Comparison of ENCODE assay signal across 12 cellular contexts in genomic region chr5:109485030-109485429, GRCh38.
DNase-seq lines count a peak whose midpoint lies in the region; ATAC-seq, FAIRE-seq and TF ChIP-seq lines count a peak whose summit lies in the region.
"Had no signal": no experiment of that assay in that cellular context is flagged by ENCODE, and none has a peak within 500 bp of the region (broad histone marks: within the 10 kb centered on the region; RNA-seq: fewer than 3 reads in every experiment).

No MANE protein-coding gene starts in this region.

- peak; percentile 75 for ATAC-seq in upper lobe of right lung

- no peak overlapping the region for H3K4me3 Mint-ChIP-seq in activated CD4-positive, alpha-beta T cell treated with anti-CD3 and anti-CD28 coated beads, Interleukin-2, amount 10 ng/mL, durations not matched to agents 24 days and 14 days

- no peaks in the 10 kb centered on the region for H4K20me1 ChIP-seq in keratinocyte (ENCODE audit: control insufficient read depth, extremely low read depth, insufficient read depth, low read length)

- H3K4me3 ChIP-seq in keratinocyte (ENCODE audit: control insufficient read depth in 2 of 3, extremely low read depth in 1 of 3, insufficient read depth in 2 of 3, low read depth in 1 of 3, low read length in 3 of 3): no peak overlapping the region
- H3K4me3 ChIP-seq in upper lobe of right lung: no peak overlapping the region
- H3K4me3 ChIP-seq: suprapubic skin had no signal

- H3K9me3 ChIP-seq in keratinocyte (ENCODE audit: control insufficient read depth, low read depth, low read length) (no peaks in the 10 kb centered on the region), upper lobe of right lung (no peaks in the 10 kb centered on the region)
- H3K9me3 ChIP-seq: neutrophil, suprapubic skin had no signal

- H3K9me3 Mint-ChIP-seq in activated CD4-positive, alpha-beta T cell treated with anti-CD3 and anti-CD28 coated beads, Interleukin-2, amount 10 ng/mL, durations not matched to agents 24 days and 14 days: no peaks in the 10 kb centered on the region

- H3K27ac ChIP-seq in VCaP: peak overlapping the region; percentile 61
- H3K27ac ChIP-seq in keratinocyte (ENCODE audit: control insufficient read depth, insufficient read depth, low read length): no peak overlapping the region
- no peak overlapping the region for H3K27ac ChIP-seq in upper lobe of right lung
- H3K27ac ChIP-seq: neutrophil, suprapubic skin had no signal

- intact Hi-C loops in upper lobe of right lung (cut with DNase I): no loop called here
- intact Hi-C loops in activated CD4-positive, alpha-beta T cell treated with anti-CD3 and anti-CD28 coated beads, Interleukin-2, amount 10 ng/mL, durations not matched to agents 24 days and 14 days (cut with micrococcal nuclease): no loop called here

- no peak overlapping the region for H3K9ac ChIP-seq in keratinocyte (ENCODE audit: control insufficient read depth, extremely low read depth, insufficient read depth, low read length)

- FAIRE-seq in keratinocyte (lab: Jason Lieb, UNC): no peak
- FAIRE-seq: A204.1 had no signal

- TF ChIP-seq CTCF in VCaP (conservative IDR thresholded peaks at IDR 0.05): no peak
- TF ChIP-seq CTCF in keratinocyte (optimal IDR thresholded peaks at IDR 0.05 in 1 of 3, IDR thresholded peaks at IDR 0.05 in 1 of 3, conservative IDR thresholded peaks at IDR 0.05 in 1 of 3; ENCODE audit: extremely low read depth in 1 of 3, insufficient read depth in 2 of 3, low read length in 3 of 3): no peak
- TF ChIP-seq CTCF in upper lobe of right lung (IDR thresholded peaks at IDR 0.05): no peak

- H3K9me1 ChIP-seq in keratinocyte (ENCODE audit: control insufficient read depth, extremely low read depth, insufficient read depth, low read length): no peaks in the 10 kb centered on the region

- H3K79me2 ChIP-seq in keratinocyte (ENCODE audit: control insufficient read depth, insufficient read depth, low read length): no peaks in the 10 kb centered on the region

- no peaks in the 10 kb centered on the region for H3K4me1 Mint-ChIP-seq in activated CD4-positive, alpha-beta T cell treated with anti-CD3 and anti-CD28 coated beads, Interleukin-2, amount 10 ng/mL, durations not matched to agents 24 days and 14 days

- H3K4me2 ChIP-seq in keratinocyte (ENCODE audit: control insufficient read depth, extremely low read depth, insufficient read depth, low read depth, low read length): peak overlapping the region; percentile 8

- no peaks in the 10 kb centered on the region for H3K27me3 Mint-ChIP-seq in activated CD4-positive, alpha-beta T cell treated with anti-CD3 and anti-CD28 coated beads, Interleukin-2, amount 10 ng/mL, durations not matched to agents 24 days and 14 days

- DNase-seq in NCI-H187 (lab: John Stamatoyannopoulos, UW) (peak; percentile 25 to 32), NCI-H187 treated with DMSO at 0.1 percent for 48 hours (lab: John Stamatoyannopoulos, UW) (no peak), keratinocyte (ENCODE audit: low read depth, low spot score) (no peak), upper lobe of right lung (peak; percentile 76), HPDE6-E6E7 (ENCODE audit: extremely low spot score) (no peak), RKO (ENCODE audit: low spot score) (no peak)
- DNase-seq in activated CD4-positive, alpha-beta T cell treated with anti-CD3 and anti-CD28 coated beads, Interleukin-2, amount 10 ng/mL, durations not matched to agents 24 days and 14 days: no peak
- DNase-seq: T-helper 2 cell had no signal

- dilution Hi-C loops in keratinocyte (cut with MboI; ENCODE audit: extremely low pct_ligation_motif_present, low sequenced_read_pairs): no loop called here

- peaks cover 6% of the 10 kb centered on the region for H3K27me3 ChIP-seq in keratinocyte (ENCODE audit: control insufficient read depth, extremely low read depth, insufficient read depth, low read length)
- H3K27me3 ChIP-seq in upper lobe of right lung: no peaks in the 10 kb centered on the region
- H3K27me3 ChIP-seq: neutrophil, suprapubic skin had no signal

- H3K36me3 ChIP-seq in keratinocyte (ENCODE audit: control insufficient read depth in 2 of 2, extremely low read depth in 1 of 2, insufficient read depth in 2 of 2, low read length in 2 of 2) (no peaks in the 10 kb centered on the region), upper lobe of right lung (no peaks in the 10 kb centered on the region)
- H3K36me3 ChIP-seq: neutrophil, suprapubic skin had no signal

- H3K27ac Mint-ChIP-seq in activated CD4-positive, alpha-beta T cell treated with anti-CD3 and anti-CD28 coated beads, Interleukin-2, amount 10 ng/mL, durations not matched to agents 24 days and 14 days: no peak overlapping the region

- no peaks in the 10 kb centered on the region for H3K4me1 ChIP-seq in keratinocyte (ENCODE audit: control insufficient read depth, extremely low read depth, insufficient read depth, low read length)
- peaks cover 20% of the 10 kb centered on the region for H3K4me1 ChIP-seq in upper lobe of right lung

- no peak overlapping the region for H2AFZ ChIP-seq in keratinocyte (ENCODE audit: control insufficient read depth, low read length)

- H3K36me3 Mint-ChIP-seq in activated CD4-positive, alpha-beta T cell treated with anti-CD3 and anti-CD28 coated beads, Interleukin-2, amount 10 ng/mL, durations not matched to agents 24 days and 14 days (ENCODE audit: low read depth): no peaks in the 10 kb centered on the region

Comparison
In these comparisons a context has a peak if more than half of its experiments do, and no peak if none do; other contexts are left out.
1. DNase-seq: peak in NCI-H187 (2 of 2) and upper lobe of right lung (single experiment); none in NCI-H187 treated with DMSO at 0.1 percent for 48 hours (single experiment), keratinocyte (single experiment), HPDE6-E6E7 (single experiment), activated CD4-positive, alpha-beta T cell treated with anti-CD3 and anti-CD28 coated beads, Interleukin-2, amount 10 ng/mL, durations not matched to agents 24 days and 14 days (single experiment) and RKO (single experiment).